Comparison of ENCODE assay signal across 7 cellular contexts in the genomic region with DNA sequence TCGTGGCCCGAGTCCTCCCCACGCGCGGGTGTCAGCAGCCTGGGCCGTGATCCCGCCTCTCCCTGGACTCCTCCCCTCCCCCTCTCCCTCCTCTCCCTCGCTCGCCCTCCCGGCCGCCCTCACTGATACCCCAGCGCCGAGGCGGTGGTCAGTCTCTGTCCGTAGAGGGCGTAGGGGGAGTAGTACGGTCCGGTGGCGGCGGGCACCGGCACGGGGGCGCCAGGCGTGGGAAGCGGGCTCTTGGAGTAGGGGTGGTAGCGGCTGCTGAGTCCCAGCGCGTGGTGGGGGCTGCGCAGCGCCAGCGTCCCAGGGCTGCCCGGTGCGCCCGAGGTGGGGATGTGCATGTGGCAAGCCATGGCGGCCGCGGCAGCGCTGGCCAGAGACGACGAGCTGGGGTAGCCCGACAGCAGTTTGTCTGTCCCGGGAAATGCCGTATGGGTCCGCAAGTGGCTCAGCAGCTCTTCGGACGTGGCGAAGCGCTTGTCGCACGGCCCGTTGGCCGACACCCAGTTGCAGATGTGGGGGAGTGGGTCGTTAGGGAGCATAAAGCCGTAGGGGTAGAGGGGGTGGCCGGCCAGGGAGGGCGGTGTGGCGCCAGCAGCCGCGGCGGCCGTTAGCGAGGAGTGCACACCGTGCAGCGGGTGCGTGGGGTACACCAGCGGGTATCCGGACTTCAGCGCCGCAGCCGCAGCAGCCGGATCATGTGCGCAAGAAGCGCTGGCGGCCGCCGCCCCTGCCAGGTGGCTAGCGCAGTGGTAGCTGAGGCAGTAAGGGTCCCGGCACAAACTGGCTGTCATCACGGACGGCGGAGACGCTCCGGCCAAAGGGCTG. TPM values are rescaled to one million over a fixed set of nuclear protein-coding genes. Genes with fewer than 3 reads are reported as not detected.
DNase-seq lines count a peak whose midpoint lies in the region; ATAC-seq, FAIRE-seq and TF ChIP-seq lines count a peak whose summit lies in the region.

No MANE protein-coding gene starts in this region.

- CTCF ChIA-PET in endothelial cell of umbilical vein (lab: Charles Lee), result interaction anchor here (0.8 to 4.9 kb wide), 12 partner anchors 31 to 1714 kb away, joined by 3 to 70 read pairs (median 8); a partner anchor contains a TSS
- CTCF ChIA-PET in activated CD4-positive, alpha-beta T cell treated with anti-CD3 and anti-CD28 coated beads for 36 hours (lab: Charles Lee), result interaction anchor here (0.6 to 1.1 kb wide), 3 partner anchors 24 to 1080 kb away, joined by 3 to 4 read pairs (median 3); no protein-coding TSS in a partner anchor

- H4K20me1 ChIP-seq in MM.1S (ENCODE audit: insufficient read depth, low read length) (no peaks in the 10 kb centered on the region), endothelial cell of umbilical vein (replicated peaks; ENCODE audit: control insufficient read depth, extremely low read depth, insufficient read depth, low read length) (no peaks in the 10 kb centered on the region)

- TF ChIP-seq POLR2A in endothelial cell of umbilical vein (IDR thresholded peaks at IDR 0.05; ENCODE audit: low read depth, low read length) (no peak), upper lobe of left lung (IDR thresholded peaks at IDR 0.05) (peak in 2 of 4 donors; percentile 14 to 31)

- peaks cover 11% of the 10 kb centered on the region for H3K4me1 Mint-ChIP-seq in activated T-helper 17 cell treated with anti-CD3 and anti-CD28 coated beads, Interleukin-2, amount 50 U/mL, for 72 hours
- peaks cover 23% of the 10 kb centered on the region for H3K4me1 Mint-ChIP-seq in activated CD4-positive, alpha-beta T cell treated with anti-CD3 and anti-CD28 coated beads for 36 hours

- no peak for ATAC-seq in upper lobe of left lung (ENCODE audit: low FRiP score in 2 of 2)
- no peak for ATAC-seq in activated T-helper 17 cell treated with anti-CD3 and anti-CD28 coated beads, Interleukin-2, amount 50 U/mL, for 72 hours (replicated peaks)
- no peak for ATAC-seq in activated CD4-positive, alpha-beta T cell treated with anti-CD3 and anti-CD28 coated beads for 36 hours

- H3K79me2 ChIP-seq in MM.1S (ENCODE audit: low read length), result peaks cover 25% of the 10 kb centered on the region
- peaks cover 12% of the 10 kb centered on the region for H3K79me2 ChIP-seq in endothelial cell of umbilical vein (ENCODE audit: control insufficient read depth, insufficient read depth, low read length)

- H3K36me3 ChIP-seq in MM.1S (replicated peaks; ENCODE audit: insufficient read depth, low read length) (no peaks in the 10 kb centered on the region), endothelial cell of umbilical vein (ENCODE audit: control insufficient read depth in 2 of 2, extremely low read depth in 1 of 2, insufficient read depth in 2 of 2, low read length in 2 of 2) (no peaks in the 10 kb centered on the region), mesodermal cell (ENCODE audit: control insufficient read depth, insufficient read depth, low read length) (peaks cover 10% of the 10 kb centered on the region), upper lobe of left lung (peaks cover 0 to 14% (median 6%) of the 10 kb centered on the region in 4 donors)

- dilution Hi-C loops in endothelial cell of umbilical vein (cut with MboI; ENCODE audit: extremely low pct_ligation_motif_present, low sequenced_read_pairs), result no loop called here

- FAIRE-seq in endothelial cell of umbilical vein (lab: Jason Lieb, UNC), result no peak

- DNase-seq in MM.1S, result no peak
- peak; percentile 51 for DNase-seq in endothelial cell of umbilical vein (ENCODE audit: low read depth, low spot score)
- peak; percentile 26 to 90 for DNase-seq in upper lobe of left lung
- DNase-seq in activated CD4-positive, alpha-beta T cell treated with anti-CD3 and anti-CD28 coated beads for 36 hours, result no peak
- DNase-seq in stimulated activated CD4-positive, alpha-beta T cell treated with anti-CD3 and anti-CD28 coated beads, Interleukin-4, amount 100 ng/mL, for 24 hours, result no peak

- no peaks in the 10 kb centered on the region for H3K9me1 ChIP-seq in endothelial cell of umbilical vein (replicated peaks; ENCODE audit: control insufficient read depth, extremely low read depth, insufficient read depth, low read length)

- no peaks in the 10 kb centered on the region for H3K9me3 Mint-ChIP-seq in activated T-helper 17 cell treated with anti-CD3 and anti-CD28 coated beads, Interleukin-2, amount 50 U/mL, for 72 hours
- H3K9me3 Mint-ChIP-seq in activated CD4-positive, alpha-beta T cell treated with anti-CD3 and anti-CD28 coated beads for 36 hours (ENCODE audit: low read depth), result no peaks in the 10 kb centered on the region

- no peak overlapping the region for H3K27ac Mint-ChIP-seq in activated T-helper 17 cell treated with anti-CD3 and anti-CD28 coated beads, Interleukin-2, amount 50 U/mL, for 72 hours
- no peak overlapping the region for H3K27ac Mint-ChIP-seq in activated CD4-positive, alpha-beta T cell treated with anti-CD3 and anti-CD28 coated beads for 36 hours

- H3K4me3 Mint-ChIP-seq in activated T-helper 17 cell treated with anti-CD3 and anti-CD28 coated beads, Interleukin-2, amount 50 U/mL, for 72 hours, result no peak overlapping the region
- no peak overlapping the region for H3K4me3 Mint-ChIP-seq in activated CD4-positive, alpha-beta T cell treated with anti-CD3 and anti-CD28 coated beads for 36 hours

- TF ChIP-seq EP300 in upper lobe of left lung (IDR thresholded peaks at IDR 0.05), result no peak

- POLR2A ChIA-PET in endothelial cell of umbilical vein (lab: Charles Lee), result no interaction called here
- POLR2A ChIA-PET in activated CD4-positive, alpha-beta T cell treated with anti-CD3 and anti-CD28 coated beads for 36 hours (lab: Charles Lee), result no interaction called here

- H3K27me3 ChIP-seq in MM.1S (replicated peaks; ENCODE audit: insufficient read depth, low read length) (no peaks in the 10 kb centered on the region), endothelial cell of umbilical vein (ENCODE audit: control insufficient read depth in 2 of 2, insufficient read depth in 2 of 2, low read length in 2 of 2) (peaks cover 11 to 38% of the 10 kb centered on the region in 2 experiments), upper lobe of left lung (peaks cover 0 to 13% (median 3%) of the 10 kb centered on the region in 4 donors)

- H3K9ac ChIP-seq in MM.1S (ENCODE audit: low read length) (no peak overlapping the region), endothelial cell of umbilical vein (replicated peaks; ENCODE audit: extremely low read depth, insufficient read depth, low read length) (no peak overlapping the region)

- TF ChIP-seq CTCF in MM.1S (IDR thresholded peaks at IDR 0.05; ENCODE audit: low read length), result no peak
- TF ChIP-seq CTCF in endothelial cell of umbilical vein (IDR thresholded peaks at IDR 0.05; ENCODE audit: extremely low read depth in 1 of 2, insufficient read depth in 1 of 2, low read depth in 1 of 2, low read length in 2 of 2), result peak in 1 of 2 donors; percentile 18
- TF ChIP-seq CTCF in upper lobe of left lung (IDR thresholded peaks at IDR 0.05), result peak in 1 of 6 experiments; percentile 11

- peaks cover 22% of the 10 kb centered on the region for H3F3A ChIP-seq in MM.1S (ENCODE audit: insufficient read depth, low read length)

- H3K27ac ChIP-seq in MM.1S (ENCODE audit: low read length) (no peak overlapping the region), endothelial cell of umbilical vein (ENCODE audit: insufficient read depth, low read depth, low read length) (no peak overlapping the region), mesodermal cell (ENCODE audit: low read depth, low read length, severe bottlenecking) (peak overlapping the region; percentile 94), upper lobe of left lung (peak overlapping the region; percentile 98)

- peak overlapping the region; percentile 77; the same call in 1 of the 2 replicates for H3K4me2 ChIP-seq in MM.1S (ENCODE audit: low read depth, low read length)
- peak overlapping the region; percentile 60 for H3K4me2 ChIP-seq in endothelial cell of umbilical vein (ENCODE audit: insufficient read depth, low read length)

- intact Hi-C loops in endothelial cell of umbilical vein (cut with micrococcal nuclease), result loop anchor here (1.0 to 5.0 kb wide), 4 partner anchors 167 to 1713 kb away; no protein-coding TSS in a partner anchor
- intact Hi-C loops in activated CD4-positive, alpha-beta T cell treated with anti-CD3 and anti-CD28 coated beads for 36 hours (cut with DNase I, micrococcal nuclease), result loop anchor here in 1 of 2 experiments (5.0 to 10.0 kb wide), 4 partner anchors 516 to 1713 kb away; no protein-coding TSS in a partner anchor

- H2AFZ ChIP-seq in MM.1S (ENCODE audit: low read length) (no peak overlapping the region), endothelial cell of umbilical vein (ENCODE audit: low read depth, low read length) (peak overlapping the region; percentile 5)

- no peak overlapping the region for H3K4me3 ChIP-seq in MM.1S (ENCODE audit: low read length)
- H3K4me3 ChIP-seq in endothelial cell of umbilical vein (replicated peaks in 1 of 3; ENCODE audit: insufficient read depth in 1 of 3, low read depth in 1 of 3, low read length in 3 of 3), result peak overlapping the region; percentile 12 to 77 (median 26)
- H3K4me3 ChIP-seq in mesodermal cell (ENCODE audit: extremely low read depth, insufficient read depth, low read length, poor library complexity, severe bottlenecking), result peak overlapping the region; percentile 85
- H3K4me3 ChIP-seq in upper lobe of left lung, result peak overlapping the region; percentile 78 to 94 (median 86)

- no TSS peak for BruUV-seq in endothelial cell of umbilical vein (replicated peaks; lab: Mats Ljungman, UMichigan)

- peaks cover 34% of the 10 kb centered on the region for H3K27me3 Mint-ChIP-seq in activated T-helper 17 cell treated with anti-CD3 and anti-CD28 coated beads, Interleukin-2, amount 50 U/mL, for 72 hours
- H3K27me3 Mint-ChIP-seq in activated CD4-positive, alpha-beta T cell treated with anti-CD3 and anti-CD28 coated beads for 36 hours, result peaks cover 56% of the 10 kb centered on the region

- H3K9me3 ChIP-seq in MM.1S (replicated peaks; ENCODE audit: insufficient read depth, low read length), result no peaks in the 10 kb centered on the region
- no peaks in the 10 kb centered on the region for H3K9me3 ChIP-seq in endothelial cell of umbilical vein (replicated peaks; ENCODE audit: control insufficient read depth, insufficient read depth, low read length)
- H3K9me3 ChIP-seq in mesodermal cell (ENCODE audit: control insufficient read depth, low read length), result no peaks in the 10 kb centered on the region
- no peaks in the 10 kb centered on the region for H3K9me3 ChIP-seq in upper lobe of left lung

- no peaks in the 10 kb centered on the region for H3K9me2 ChIP-seq in MM.1S (replicated peaks; ENCODE audit: insufficient read depth, low read length)

- 2 to 5% methylated on average over 63 to 71 of the region's 83 CpGs for WGBS in mesodermal cell (ENCODE audit: insufficient coverage in 2 of 2), 2 experiments
- WGBS in upper lobe of left lung, 2 donors, result 48 to 66% methylated on average over 27 to 83 of the region's 83 CpGs

- H3K36me3 Mint-ChIP-seq in activated T-helper 17 cell treated with anti-CD3 and anti-CD28 coated beads, Interleukin-2, amount 50 U/mL, for 72 hours (ENCODE audit: low read depth), result peaks cover 17% of the 10 kb centered on the region
- no peaks in the 10 kb centered on the region for H3K36me3 Mint-ChIP-seq in activated CD4-positive, alpha-beta T cell treated with anti-CD3 and anti-CD28 coated beads for 36 hours (ENCODE audit: low read depth)

- H3K4me1 ChIP-seq in MM.1S (ENCODE audit: low read length), result no peaks in the 10 kb centered on the region
- peaks cover 40% of the 10 kb centered on the region for H3K4me1 ChIP-seq in endothelial cell of umbilical vein (ENCODE audit: control insufficient read depth, extremely low read depth, insufficient read depth, low read length)
- H3K4me1 ChIP-seq in mesodermal cell (ENCODE audit: control insufficient read depth, insufficient read depth, low read length, poor library complexity, severe bottlenecking), result peaks cover 11% of the 10 kb centered on the region
- H3K4me1 ChIP-seq in upper lobe of left lung, result peaks cover 5 to 50% (median 23%) of the 10 kb centered on the region in 4 donors

RNA-seq across cellular contexts. Expression of a gene that starts 2.7 kb away (rescaled TPM):
- total RNA-seq in endothelial cell of umbilical vein (2.2 and 2.7 TPM in 2 replicates), upper lobe of left lung (10 to 100 TPM; 15.0 to 44.6 (median 23.5) TPM)
- 0.58 and 0.73 TPM in 2 replicates for polyA plus RNA-seq in endothelial cell of umbilical vein
- 0.28 and 0.37 TPM in 2 replicates for polyA plus RNA-seq in endothelial cell of umbilical vein (2011; cell fraction: cytosol; rRNA removed)
- polyA plus RNA-seq in endothelial cell of umbilical vein (2011; cell fraction: nucleus; rRNA removed), result 0.37 and 0.39 TPM in 2 replicates
- polyA plus RNA-seq in endothelial cell of umbilical vein (2012), result 0.23 and 0.45 TPM in 2 replicates
- polyA minus RNA-seq in endothelial cell of umbilical vein, result 0.40 and 0.66 TPM in 2 replicates
- 6.3 TPM for polyA minus RNA-seq in endothelial cell of umbilical vein (2011; cell fraction: cytosol; rRNA and poly(A)+ RNA removed)
- polyA minus RNA-seq in endothelial cell of umbilical vein (2011; cell fraction: nucleus; rRNA and poly(A)+ RNA removed), result 0.48 and 1.2 TPM in 2 replicates
- polyA plus RNA-seq in mesodermal cell (2013, experiment 1 of 2), result 35.4 TPM
- 35.7 TPM for polyA plus RNA-seq in mesodermal cell (2013, experiment 2 of 2)
- total RNA-seq in activated T-helper 17 cell treated with anti-CD3 and anti-CD28 coated beads, Interleukin-2, amount 50 U/mL, for 72 hours, result under 1 TPM; 0.13 to 0.30 TPM
- under 1 TPM; 0.40 to 0.46 TPM for total RNA-seq in activated CD4-positive, alpha-beta T cell treated with anti-CD3 and anti-CD28 coated beads for 36 hours

RNA-seq across cellular contexts. Expression of a gene that starts 32.6 kb away (rescaled TPM):
- total RNA-seq in endothelial cell of umbilical vein, result 5.1 and 9.7 TPM in 2 replicates
- 7.0 and 18.0 TPM in 2 replicates for polyA plus RNA-seq in endothelial cell of umbilical vein
- 5.3 and 11.2 TPM in 2 replicates for polyA plus RNA-seq in endothelial cell of umbilical vein (2011; cell fraction: cytosol; rRNA removed)
- polyA plus RNA-seq in endothelial cell of umbilical vein (2011; cell fraction: nucleus; rRNA removed), result 3.7 and 6.1 TPM in 2 replicates
- polyA plus RNA-seq in endothelial cell of umbilical vein (2012), result 0.27 and 1.6 TPM in 2 replicates
- 6.9 and 22.5 TPM in 2 replicates for polyA minus RNA-seq in endothelial cell of umbilical vein
- polyA minus RNA-seq in endothelial cell of umbilical vein (2011; cell fraction: cytosol; rRNA and poly(A)+ RNA removed), result not detected
- polyA minus RNA-seq in endothelial cell of umbilical vein (2011; cell fraction: nucleus; rRNA and poly(A)+ RNA removed), result 23.9 and 26.9 TPM in 2 replicates
- 1.4 TPM for polyA plus RNA-seq in mesodermal cell (2013, experiment 1 of 2)
- 2.9 TPM for polyA plus RNA-seq in mesodermal cell (2013, experiment 2 of 2)
- 100 to 1,000 TPM in 1 of 6 donors, 10 to 100 TPM in 5; 12.8 to 185 (median 18.1) TPM for total RNA-seq in upper lobe of left lung
- not detected for total RNA-seq in activated T-helper 17 cell treated with anti-CD3 and anti-CD28 coated beads, Interleukin-2, amount 50 U/mL, for 72 hours
- not detected for total RNA-seq in activated CD4-positive, alpha-beta T cell treated with anti-CD3 and anti-CD28 coated beads for 36 hours

Comparison
In these comparisons a context has a peak if more than half of its experiments do, and no peak if none do; other contexts are left out.
1. DNase-seq: peak in endothelial cell of umbilical vein (single experiment) and upper lobe of left lung (2 of 2); none in MM.1S (single experiment), activated CD4-positive, alpha-beta T cell treated with anti-CD3 and anti-CD28 coated beads for 36 hours (single experiment) and stimulated activated CD4-positive, alpha-beta T cell treated with anti-CD3 and anti-CD28 coated beads, Interleukin-4, amount 100 ng/mL, for 24 hours (single experiment).
2. H3K27ac ChIP-seq: peak in mesodermal cell (single experiment) and upper lobe of left lung (4 of 4); none in MM.1S (single experiment) and endothelial cell of umbilical vein (single experiment).